9 cellular contexts compared by ENCODE assay signal in genomic region chr9:133164209-133164590, GRCh38. TPM values are rescaled to one million over a fixed set of nuclear protein-coding genes. Genes with fewer than 3 reads are reported as not detected.
A peak's percentile ranks its signal among the peaks of the same experiment; 100 is the strongest.
DNase-seq lines count a peak whose midpoint lies in the region; ATAC-seq and TF ChIP-seq lines count a peak whose summit lies in the region.
"Had no signal": no experiment of that assay in that cellular context is flagged by ENCODE, and none has a peak within 500 bp of the region (broad histone marks: within the 10 kb centered on the region; RNA-seq: fewer than 3 reads in every experiment).

No MANE protein-coding gene starts in this region.

- H3K4me1 ChIP-seq in skeletal muscle tissue (ENCODE audit: control insufficient read depth in 3 of 3, insufficient read depth in 3 of 3, low read length in 3 of 3): peaks cover 0 to 20% (median 12%) of the 10 kb centered on the region in 3 donors

- H3K9me3 ChIP-seq in skeletal muscle tissue (ENCODE audit: control insufficient read depth in 3 of 3, low read length in 3 of 3): no peaks in the 10 kb centered on the region

- H3K4me3 ChIP-seq in GM12875 (ENCODE audit: low read depth, low read length) (peak overlapping the region; percentile 73), foreskin fibroblast (ENCODE audit: low read depth in 1 of 2, low read length in 2 of 2) (peak overlapping the region; percentile 48 to 65), skeletal muscle tissue (ENCODE audit: low read length in 3 of 3) (peak overlapping the region; percentile 29 to 65 (median 56))

- H3K27ac ChIP-seq in VCaP (peak overlapping the region; percentile 63; the same call in 1 of the 2 replicates), skeletal muscle tissue (ENCODE audit: low read depth, low read length) (no peak overlapping the region)

- H3K36me3 ChIP-seq in skeletal muscle tissue (ENCODE audit: control insufficient read depth in 3 of 3, insufficient read depth in 3 of 3, low read length in 3 of 3): no peaks in the 10 kb centered on the region

- TF ChIP-seq CTCF in GM12875 (IDR thresholded peaks at IDR 0.05; ENCODE audit: borderline replicate concordance, insufficient read depth, low read depth, low read length) (no peak), VCaP (conservative IDR thresholded peaks at IDR 0.05) (no peak), foreskin fibroblast (IDR thresholded peaks at IDR 0.05; ENCODE audit: low read depth, low read length) (no peak)

- ATAC-seq in GM21526 (IDR thresholded peaks at IDR 0.05; ENCODE audit: low FRiP score, unreplicated experiment): no peak
- ATAC-seq in GM21390 (IDR thresholded peaks at IDR 0.05; ENCODE audit: unreplicated experiment): no peak

- peaks cover 16 to 29% (median 24%) of the 10 kb centered on the region in 3 donors for H3K27me3 ChIP-seq in skeletal muscle tissue (ENCODE audit: control insufficient read depth in 3 of 3, insufficient read depth in 3 of 3, low read length in 3 of 3)

- DNase-seq in foreskin fibroblast (no peak), NCI-H526 treated with DMSO at 0.1 percent for 48 hours (lab: John Stamatoyannopoulos, UW) (no peak)
- DNase-seq in stimulated activated naive CD4-positive, alpha-beta T cell (lab: John Stamatoyannopoulos, UW): no peak

- H3K9ac ChIP-seq in skeletal muscle tissue (ENCODE audit: low read depth in 1 of 3, low read length in 3 of 3): peak overlapping the region; percentile 20 to 77 (median 62)

RNA-seq across cellular contexts. Expression of gene GBGT1, which starts 0.5 kb away (rescaled TPM):
- total RNA-seq in skeletal muscle tissue: 2.6 TPM
- total RNA-seq: SK-MEL-5 had no signal

RNA-seq across cellular contexts. Expression of gene RALGDS, which starts 43.2 kb away (rescaled TPM):
- 26.1 TPM for total RNA-seq in skeletal muscle tissue

RNA-seq across cellular contexts. Expression of gene OBP2B, which starts 44.9 kb away (rescaled TPM):
- not detected for total RNA-seq in skeletal muscle tissue
- total RNA-seq: SK-MEL-5 had no signal
